33 cellular contexts compared by ENCODE assay signal in the genomic region with DNA sequence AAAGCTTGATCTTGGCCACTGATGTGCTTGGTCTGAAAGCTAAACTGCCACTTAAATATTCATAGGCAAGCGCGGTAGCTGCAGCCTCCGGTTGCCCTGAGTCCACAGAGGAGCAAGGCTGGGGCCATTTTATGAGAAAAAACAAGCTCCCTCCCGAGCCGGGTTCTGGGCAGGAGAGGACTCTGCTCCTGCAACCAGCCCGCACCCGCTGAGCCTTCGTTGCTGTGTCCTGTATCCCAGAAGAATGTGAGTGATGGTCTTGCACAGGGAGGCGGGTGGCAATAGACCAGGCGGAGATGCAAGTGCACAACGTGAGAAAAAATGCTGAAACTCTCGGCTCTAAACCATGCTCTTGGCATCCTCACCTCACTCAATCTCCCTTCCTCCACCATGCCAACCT. TPM values are rescaled to one million over a fixed set of nuclear protein-coding genes. Genes with fewer than 3 reads are reported as not detected.
"Had no signal": no experiment of that assay in that cellular context is flagged by ENCODE, and none has a peak within 500 bp of the region (broad histone marks: within the 10 kb centered on the region; RNA-seq: fewer than 3 reads in every experiment).

No MANE protein-coding gene starts in this region.

- H3K27me3 ChIP-seq: adrenal gland, body of pancreas, cardiac muscle cell, colonic mucosa, right lobe of liver, testis, transverse colon had no signal

- DNase-seq: activated CD4-positive, alpha-beta T cell treated with anti-CD3 and anti-CD28 coated beads for 48 hours; activated CD4-positive, alpha-beta T cell treated with anti-CD3 and anti-CD28 coated beads, Interleukin-2, amount 50 U/mL, for 48 hours; activated CD8-positive, alpha-beta memory T cell treated with anti-CD3 and anti-CD28 coated beads for 24 hours; activated effector memory CD4-positive, alpha-beta T cell treated with Interleukin-2 at 50 U/mL for 16 hours; activated naive CD4-positive, alpha-beta T cell treated with Interleukin-2 at 50 U/mL for 16 hours; activated naive CD8-positive, alpha-beta T cell treated with anti-CD3 and anti-CD28 coated beads for 36 hours; adrenal gland; aorta; body of pancreas; cerebellar nuclear complex; colonic mucosa; effector CD8-positive, alpha-beta T cell; esophagus squamous epithelium; foreskin melanocyte; left ventricle myocardium inferior; mesendoderm; natural killer cell; right lobe of liver; stimulated activated CD4-positive, alpha-beta T cell treated with anti-CD3 and anti-CD28 coated beads, Interleukin-12 subunit alpha, Interleukin-12 subunit beta, amount 100 ng/mL, for 4 hours; stimulated activated CD4-positive, alpha-beta T cell treated with anti-CD3 and anti-CD28 coated beads, Interleukin-4, amount 100 ng/mL, for 1 hour; stimulated activated naive CD8-positive, alpha-beta T cell treated with anti-CD3 and anti-CD28 coated beads, Interleukin-15, Interleukin-2, amounts not matched to agents 100 U/mL and 50 U/mL, for 24 hours; testis; transverse colon; WERI-Rb-1 had no signal

- FAIRE-seq: endometrium, TTC549, urothelium cell line had no signal

- H3K4me3 ChIP-seq: adrenal gland, body of pancreas, cardiac muscle cell, colonic mucosa, esophagus squamous epithelium, left ventricle myocardium inferior, lung, right lobe of liver, transverse colon had no signal

- H3K36me3 ChIP-seq: adrenal gland, cardiac muscle cell, colonic mucosa, esophagus squamous epithelium, left ventricle myocardium inferior, right lobe of liver, transverse colon, WERI-Rb-1 had no signal

RNA-seq across cellular contexts. Expression of a gene that starts 57.5 kb away (rescaled TPM):
- total RNA-seq: activated naive CD8-positive, alpha-beta T cell treated with anti-CD3 and anti-CD28 coated beads for 36 hours; dermis microvascular lymphatic vessel endothelial cell; glomerular endothelial cell; left ventricle myocardium inferior; mononuclear cell; natural killer cell; osteoblast had no signal
